14 cellular contexts compared by ENCODE assay signal in the genomic region with DNA sequence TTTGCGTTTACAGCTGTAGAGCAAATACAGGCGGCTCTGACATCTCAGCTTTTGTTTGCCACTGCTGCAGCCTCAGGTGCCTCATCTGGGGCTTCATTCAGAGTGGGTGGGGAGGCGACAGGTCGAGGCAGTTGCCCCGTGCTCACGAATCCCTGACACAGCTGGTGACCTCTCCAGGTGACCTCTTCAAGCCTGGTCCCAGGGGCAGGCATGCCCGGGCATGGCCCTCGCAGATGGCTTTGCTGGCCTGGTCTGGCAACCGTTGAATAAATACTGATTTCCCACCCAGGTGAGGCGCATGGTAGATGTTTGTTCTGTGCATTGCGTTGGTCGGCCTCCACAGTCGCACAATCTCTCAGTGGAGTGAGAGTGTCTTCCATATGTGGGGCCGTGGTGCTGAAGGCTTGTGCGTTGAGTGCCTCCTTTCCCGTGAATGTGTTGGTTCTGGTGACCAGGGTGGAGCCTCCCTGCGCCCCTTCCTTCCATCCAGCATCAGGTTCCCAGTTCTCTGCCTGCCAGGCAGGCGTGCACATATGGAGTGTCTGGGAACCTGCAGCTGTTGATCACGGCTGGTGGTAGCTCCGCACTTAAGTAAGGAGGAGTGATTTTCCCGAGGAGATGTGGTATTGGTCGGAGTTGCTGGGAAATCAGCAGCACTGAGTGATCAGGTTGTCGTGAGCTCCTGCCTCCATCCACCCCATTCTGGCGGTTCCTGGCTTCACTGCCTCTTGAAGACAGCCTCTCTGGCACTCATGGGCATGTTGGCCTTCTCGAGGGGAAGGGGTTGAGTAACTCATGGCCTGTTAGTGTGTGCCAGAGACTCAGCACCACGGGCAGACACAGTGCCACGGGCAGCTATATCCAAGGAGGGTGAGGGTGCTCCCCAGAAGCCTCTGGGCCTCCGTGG.
DNase-seq lines count a peak whose midpoint lies in the region; ATAC-seq and TF ChIP-seq lines count a peak whose summit lies in the region.
"Had no signal": no experiment of that assay in that cellular context is flagged by ENCODE, and none has a peak within 500 bp of the region (broad histone marks: within the 10 kb centered on the region; RNA-seq: fewer than 3 reads in every experiment).

No MANE protein-coding gene starts in this region.

- H3K4me1 ChIP-seq in HEK293 (ENCODE audit: control insufficient read depth, insufficient read depth, low read length) (no peaks in the 10 kb centered on the region), right atrium auricular region (peaks cover 0 to 6% of the 10 kb centered on the region in 2 donors)

- DNase-seq in COLO668 (lab: John Stamatoyannopoulos, UW; ENCODE audit: unreplicated experiment) (peak; percentile 76), NCI-H748 (lab: John Stamatoyannopoulos, UW; ENCODE audit: unreplicated experiment) (peak; percentile 87), epithelial cell of prostate (ENCODE audit: low read depth, low spot score) (no peak), right atrium auricular region (ENCODE audit: low spot score) (no peak), activated gamma-delta T cell treated with Interleukin-2 at 50 U/mL for 16 hours (no peak)
- DNase-seq in activated CD4-positive, CD25-positive, alpha-beta regulatory T cell (lab: John Stamatoyannopoulos, UW), result no peak
- DNase-seq: activated B cell treated with CpG ODN at 0.5 μM for 24 hours; amygdala; C1 segment of cervical spinal cord; effector memory CD4-positive, alpha-beta T cell; MG63 had no signal

- POLR2A ChIA-PET in HEK293 (lab: Yijun Ruan, JAX), result no interaction called here

- no peaks in the 10 kb centered on the region for H3K27me3 ChIP-seq in right atrium auricular region
- H3K27me3 ChIP-seq: MG63 had no signal

- no peak for ATAC-seq in GM21576 (IDR thresholded peaks at IDR 0.05; ENCODE audit: unreplicated experiment)

- H3K4me3 ChIP-seq in HEK293 (ENCODE audit: low read depth, low read length) (no peak overlapping the region), right atrium auricular region (no peak overlapping the region)
- H3K4me3 ChIP-seq: MG63, thoracic aorta had no signal

- TF ChIP-seq CTCF in HEK293 (tag by site-specific recombination; IDR thresholded peaks at IDR 0.05), result no peak
- no peak for TF ChIP-seq CTCF in right atrium auricular region (IDR thresholded peaks at IDR 0.05)

- CTCF ChIA-PET in HEK293 (lab: Yijun Ruan, JAX), result interaction anchor here (0.7 kb wide), 1 partner anchor 1606 kb away, joined by 3 read pairs; no protein-coding TSS in a partner anchor

- no peaks in the 10 kb centered on the region for H3K9me3 ChIP-seq in HEK293 (ENCODE audit: control insufficient read depth, insufficient read depth, low read depth, low read length)
- no peaks in the 10 kb centered on the region for H3K9me3 ChIP-seq in right atrium auricular region
- H3K9me3 ChIP-seq: MG63, thoracic aorta had no signal

- no peaks in the 10 kb centered on the region for H3K36me3 ChIP-seq in HEK293 (ENCODE audit: control insufficient read depth in 2 of 2, insufficient read depth in 1 of 2, low read length in 2 of 2)
- H3K36me3 ChIP-seq in right atrium auricular region, result no peaks in the 10 kb centered on the region
- H3K36me3 ChIP-seq: MG63, thoracic aorta had no signal

- peak overlapping the region; percentile 33; the same call in 1 of the 2 replicates for H3K27ac ChIP-seq in HEK293 (ENCODE audit: extremely low read depth, low read depth, low read length)
- H3K27ac ChIP-seq in epithelial cell of prostate, result peak overlapping the region; percentile 13
- no peak overlapping the region for H3K27ac ChIP-seq in right atrium auricular region
- H3K27ac ChIP-seq: thoracic aorta had no signal

TF ChIP-seq in HEK293, 187 proteins besides CTCF, POLR2A, EP300 and RAD21:
- TF ChIP-seq YY1 (tag by site-specific recombination; IDR thresholded peaks at IDR 0.05) (no peak), SCRT2 (tag by site-specific recombination; IDR thresholded peaks at IDR 0.05) (peak; percentile 72; the same call in 1 of the 2 replicates)

Comparison
In these comparisons a context has a peak if more than half of its experiments do, and no peak if none do; other contexts are left out.
1. DNase-seq: peak in COLO668 (single experiment) and NCI-H748 (single experiment); none in epithelial cell of prostate (single experiment), right atrium auricular region (single experiment), activated gamma-delta T cell treated with Interleukin-2 at 50 U/mL for 16 hours (single experiment) and activated CD4-positive, CD25-positive, alpha-beta regulatory T cell (0 of 4).
2. H3K27ac ChIP-seq: peak in HEK293 (single experiment) and epithelial cell of prostate (single experiment); none in right atrium auricular region (0 of 2).